ENCODE assay signal across 14 cellular contexts in genomic region chr3:47412842-47413520, GRCh38. TPM values are rescaled to one million over a fixed set of nuclear protein-coding genes. Genes with fewer than 3 reads are reported as not detected.
DNase-seq lines count a peak whose midpoint lies in the region; FAIRE-seq and TF ChIP-seq lines count a peak whose summit lies in the region.
"Had no signal": no experiment of that assay in that cellular context is flagged by ENCODE, and none has a peak within 500 bp of the region (broad histone marks: within the 10 kb centered on the region; RNA-seq: fewer than 3 reads in every experiment).

No MANE protein-coding gene starts in this region.

- FAIRE-seq in astrocyte (lab: Jason Lieb, UNC), result no peak

- BruUV-seq in A673 (replicated peaks; lab: Mats Ljungman, UMichigan) (TSS peak; percentile 39), Caco-2 (replicated peaks; lab: Mats Ljungman, UMichigan) (TSS peak; percentile 43)

- H3K36me3 Mint-ChIP-seq in Caco-2 (ENCODE audit: insufficient read depth, unreplicated experiment), result peaks cover 70% of the 10 kb centered on the region
- H3K36me3 Mint-ChIP-seq in astrocyte (ENCODE audit: low read depth, unreplicated experiment), result peaks cover 11% of the 10 kb centered on the region
- H3K36me3 Mint-ChIP-seq in glutamatergic neuron (ENCODE audit: unreplicated experiment), result no peaks in the 10 kb centered on the region

- H4K20me1 ChIP-seq in astrocyte (ENCODE audit: insufficient read depth, low read length), result peaks cover 7% of the 10 kb centered on the region

- H3K27ac ChIP-seq in A673 (ENCODE audit: low read depth, low read length, poor library complexity, severe bottlenecking) (no peak overlapping the region), astrocyte (ENCODE audit: low read depth, low read length) (no peak overlapping the region)
- H3K27ac ChIP-seq: sigmoid colon had no signal

- H3K36me3 ChIP-seq in A673 (ENCODE audit: insufficient read depth, low read length, poor library complexity, severe bottlenecking) (peaks cover 5% of the 10 kb centered on the region), Caco-2 (ENCODE audit: control insufficient read depth, insufficient read depth, low read length) (peaks cover 1% of the 10 kb centered on the region), astrocyte (ENCODE audit: insufficient read depth, low read length) (peaks cover 9% of the 10 kb centered on the region)

- H3K79me2 ChIP-seq in astrocyte (ENCODE audit: insufficient read depth, low read length), result no peaks in the 10 kb centered on the region

- H3K4me3 ChIP-seq in A673 (ENCODE audit: low read depth, low read length, poor library complexity, severe bottlenecking) (no peak overlapping the region), Caco-2 (ENCODE audit: low read depth, low read length) (no peak overlapping the region), astrocyte (ENCODE audit: insufficient read depth, low read depth, low read length) (no peak overlapping the region)
- H3K4me3 ChIP-seq: adrenal gland, sigmoid colon had no signal

- H3K27me3 ChIP-seq in A673 (replicated peaks; ENCODE audit: insufficient read depth, low read depth, low read length, poor library complexity) (no peaks in the 10 kb centered on the region), Caco-2 (replicated peaks; ENCODE audit: control insufficient read depth, insufficient read depth, low read length) (no peaks in the 10 kb centered on the region), astrocyte (ENCODE audit: insufficient read depth, low read length) (no peaks in the 10 kb centered on the region)
- H3K27me3 ChIP-seq: adrenal gland, sigmoid colon had no signal

- H3K4me1 Mint-ChIP-seq in Caco-2 (ENCODE audit: low read depth, unreplicated experiment) (peaks cover 6% of the 10 kb centered on the region), astrocyte (ENCODE audit: low read depth, unreplicated experiment) (no peaks in the 10 kb centered on the region), glutamatergic neuron (ENCODE audit: low read depth, unreplicated experiment) (peaks cover 8% of the 10 kb centered on the region)
- H3K4me1 Mint-ChIP-seq: CD8-positive, alpha-beta memory T cell had no signal

- no peaks in the 10 kb centered on the region for H3K9me3 ChIP-seq in A673 (ENCODE audit: low read depth, low read length, poor library complexity, severe bottlenecking)
- H3K9me3 ChIP-seq in Caco-2, result no peaks in the 10 kb centered on the region
- no peaks in the 10 kb centered on the region for H3K9me3 ChIP-seq in astrocyte (ENCODE audit: insufficient read depth, low read depth, low read length)
- H3K9me3 ChIP-seq: adrenal gland, sigmoid colon had no signal

- peak overlapping the region; percentile 81 for H3K27ac Mint-ChIP-seq in Caco-2 (ENCODE audit: unreplicated experiment)
- H3K27ac Mint-ChIP-seq in astrocyte (ENCODE audit: unreplicated experiment), result peak overlapping the region; percentile 63
- H3K27ac Mint-ChIP-seq in glutamatergic neuron (ENCODE audit: unreplicated experiment), result peak overlapping the region; percentile 43

- DNase-seq in A673 (ENCODE audit: low spot score), result no peak
- no peak for DNase-seq in Caco-2
- DNase-seq in astrocyte (ENCODE audit: low read depth), result no peak
- no peak for DNase-seq in glutamatergic neuron
- no peak for DNase-seq in head of caudate nucleus
- DNase-seq in DMS114 treated with DMSO at 0.1 percent for 48 hours (lab: John Stamatoyannopoulos, UW; ENCODE audit: unreplicated experiment), result no peak
- DNase-seq in NCI-H2107 treated with DMSO at 0.1 percent for 48 hours (lab: John Stamatoyannopoulos, UW; ENCODE audit: unreplicated experiment), result no peak
- no peak for DNase-seq in NOMO-1 (lab: John Stamatoyannopoulos, UW; ENCODE audit: unreplicated experiment in 2 of 2)
- DNase-seq: CD8-positive, alpha-beta memory T cell; NCI-H1417 treated with DMSO at 0.1 percent for 48 hours; NCI-H69; sigmoid colon had no signal

- H3K27me3 Mint-ChIP-seq in Caco-2 (ENCODE audit: insufficient read depth, unreplicated experiment) (no peaks in the 10 kb centered on the region), astrocyte (ENCODE audit: low read depth, unreplicated experiment) (no peaks in the 10 kb centered on the region), glutamatergic neuron (ENCODE audit: unreplicated experiment) (peaks cover 10% of the 10 kb centered on the region)
- H3K27me3 Mint-ChIP-seq: CD8-positive, alpha-beta memory T cell; IgD-negative memory B cell had no signal

- H3K4me1 ChIP-seq in A673 (ENCODE audit: insufficient read depth, low read length, poor library complexity, severe bottlenecking) (no peaks in the 10 kb centered on the region), Caco-2 (peaks cover 4% of the 10 kb centered on the region; the same call in 1 of the 2 replicates), astrocyte (ENCODE audit: insufficient read depth, low read length) (no peaks in the 10 kb centered on the region)
- H3K4me1 ChIP-seq: adrenal gland, sigmoid colon had no signal

- TF ChIP-seq CTCF in A673 (conservative IDR thresholded peaks at IDR 0.05; ENCODE audit: low read depth, low read length) (no peak), Caco-2 (IDR thresholded peaks at IDR 0.05; ENCODE audit: insufficient read depth in 1 of 2, low read depth in 1 of 2, low read length in 1 of 2, severe bottlenecking in 1 of 2, unreplicated experiment in 1 of 2) (no peak), astrocyte (IDR thresholded peaks at IDR 0.05; ENCODE audit: insufficient read depth, low read depth, low read length) (no peak), glutamatergic neuron (IDR thresholded peaks at IDR 0.05; ENCODE audit: partially characterized antibody, unreplicated experiment) (no peak)

- H3K4me2 ChIP-seq in astrocyte (ENCODE audit: low read length), result no peak overlapping the region

- H3K9me3 Mint-ChIP-seq in Caco-2 (ENCODE audit: unreplicated experiment), result no peaks in the 10 kb centered on the region
- no peaks in the 10 kb centered on the region for H3K9me3 Mint-ChIP-seq in astrocyte (ENCODE audit: unreplicated experiment)
- H3K9me3 Mint-ChIP-seq in glutamatergic neuron (ENCODE audit: unreplicated experiment), result peaks cover 16% of the 10 kb centered on the region
- H3K9me3 Mint-ChIP-seq: CD8-positive, alpha-beta memory T cell; IgD-negative memory B cell had no signal

- peak overlapping the region; percentile 45 for H3K4me3 Mint-ChIP-seq in Caco-2 (ENCODE audit: unreplicated experiment)
- no peak overlapping the region for H3K4me3 Mint-ChIP-seq in astrocyte (ENCODE audit: unreplicated experiment)
- no peak overlapping the region for H3K4me3 Mint-ChIP-seq in glutamatergic neuron (ENCODE audit: unreplicated experiment)
- H3K4me3 Mint-ChIP-seq: CD8-positive, alpha-beta memory T cell; IgD-negative memory B cell had no signal

- intact Hi-C loops in A673 (cut with micrococcal nuclease; ENCODE audit: unreplicated experiment), result no loop called here
- intact Hi-C loops in Caco-2 (cut with micrococcal nuclease; ENCODE audit: unreplicated experiment), result no loop called here
- intact Hi-C loops in head of caudate nucleus (cut with DNase I), result no loop called here

- POLR2A ChIA-PET in A673 (lab: Charles Lee; ENCODE audit: low non-redundant PET) (no interaction called here), Caco-2 (lab: Charles Lee) (interaction anchor here (0.6 kb wide), 1 partner anchor 8 kb away, joined by 3 read pairs; no protein-coding TSS in a partner anchor)

- CTCF ChIA-PET in A673 (lab: Charles Lee), result no interaction called here
- CTCF ChIA-PET in Caco-2 (lab: Charles Lee), result interaction anchor here (0.6 kb wide), 1 partner anchor 19 kb away, joined by 3 read pairs; no protein-coding TSS in a partner anchor

- H3K9ac ChIP-seq in astrocyte (ENCODE audit: low read length), result no peak overlapping the region

- H2AFZ ChIP-seq in astrocyte (ENCODE audit: low read depth, low read length), result no peak overlapping the region

RNA-seq across cellular contexts. Expression of gene PTPN23, which starts 32.2 kb away (rescaled TPM):
- total RNA-seq in A673 (2021), result 24.0 and 26.6 TPM in 2 replicates
- total RNA-seq in Caco-2 (2022), result 46.8 and 49.6 TPM in 2 replicates
- total RNA-seq in astrocyte, result 40.3 and 40.4 TPM in 2 replicates
- 71.0 TPM for total RNA-seq in glutamatergic neuron (ENCODE audit: unreplicated experiment)
